In genomic region chr9:135878528-135879236, GRCh38 we compare ENCODE assay signal across 18 cellular contexts.
"Had no signal": no experiment of that assay in that cellular context is flagged by ENCODE, and none has a peak within 500 bp of the region (broad histone marks: within the 10 kb centered on the region; RNA-seq: fewer than 3 reads in every experiment).

No MANE protein-coding gene starts in this region.

- DNase-seq: activated B cell treated with CpG ODN at 0.5 μM for 24 hours; activated CD4-positive, alpha-beta T cell treated with anti-CD3 and anti-CD28 coated beads, Interleukin-2, amount 10 ng/mL, durations not matched to agents 24 days and 14 days; activated naive CD4-positive, alpha-beta T cell treated with anti-CD3 and anti-CD28 coated beads for 36 hours; activated naive CD8-positive, alpha-beta T cell treated with anti-CD3 and anti-CD28 coated beads, Interleukin-2, amount 50 U/mL, for 24 hours; effector CD4-positive, alpha-beta T cell; heart left ventricle; islet precursor cell; natural killer cell; nucleus accumbens; stimulated activated CD4-positive, alpha-beta T cell treated with anti-CD3 and anti-CD28 coated beads, Interleukin-4, amount 100 ng/mL, for 4 hours; T-helper 2 cell had no signal

- H3K27me3 Mint-ChIP-seq: activated B cell treated with CpG ODN at 0.5 μM for 24 hours; activated CD4-positive, alpha-beta T cell treated with anti-CD3 and anti-CD28 coated beads, Interleukin-2, amount 10 ng/mL, durations not matched to agents 24 days and 14 days; activated naive CD8-positive, alpha-beta T cell treated with anti-CD3 and anti-CD28 coated beads, Interleukin-2, amount 50 U/mL, for 24 hours; progenitor cell of endocrine pancreas; stimulated activated naive CD8-positive, alpha-beta T cell treated with anti-CD3 and anti-CD28 coated beads, Interleukin-15, Interleukin-2, amounts not matched to agents 100 ng/mL and 50 ng/mL, for 24 hours had no signal

- H3K36me3 ChIP-seq: right atrium auricular region had no signal

- H3K4me3 ChIP-seq: ascending aorta, coronary artery, heart left ventricle, right atrium auricular region, smooth muscle cell, suprapubic skin had no signal

- H3K27ac ChIP-seq: ascending aorta, coronary artery, heart left ventricle, right atrium auricular region, suprapubic skin had no signal

- ATAC-seq: activated naive CD8-positive, alpha-beta T cell treated with anti-CD3 and anti-CD28 coated beads, Interleukin-2, amount 50 U/mL, for 24 hours; natural killer cell had no signal

- H3K9me3 Mint-ChIP-seq: activated B cell treated with CpG ODN at 0.5 μM for 24 hours; activated CD4-positive, alpha-beta T cell treated with anti-CD3 and anti-CD28 coated beads, Interleukin-2, amount 10 ng/mL, durations not matched to agents 24 days and 14 days; activated naive CD4-positive, alpha-beta T cell treated with anti-CD3 and anti-CD28 coated beads for 36 hours; activated naive CD8-positive, alpha-beta T cell treated with anti-CD3 and anti-CD28 coated beads, Interleukin-2, amount 50 U/mL, for 24 hours; natural killer cell; stimulated activated naive CD8-positive, alpha-beta T cell treated with anti-CD3 and anti-CD28 coated beads, Interleukin-15, Interleukin-2, amounts not matched to agents 100 ng/mL and 50 ng/mL, for 24 hours had no signal

- H3K4me3 Mint-ChIP-seq: activated B cell treated with CpG ODN at 0.5 μM for 24 hours; activated CD4-positive, alpha-beta T cell treated with anti-CD3 and anti-CD28 coated beads, Interleukin-2, amount 10 ng/mL, durations not matched to agents 24 days and 14 days; activated naive CD4-positive, alpha-beta T cell treated with anti-CD3 and anti-CD28 coated beads for 36 hours; activated naive CD8-positive, alpha-beta T cell treated with anti-CD3 and anti-CD28 coated beads, Interleukin-2, amount 50 U/mL, for 24 hours; natural killer cell; stimulated activated naive CD8-positive, alpha-beta T cell treated with anti-CD3 and anti-CD28 coated beads, Interleukin-15, Interleukin-2, amounts not matched to agents 100 ng/mL and 50 ng/mL, for 24 hours had no signal

- H3K36me3 Mint-ChIP-seq: natural killer cell had no signal

- H3K9me3 ChIP-seq: ascending aorta, heart left ventricle, right atrium auricular region, suprapubic skin had no signal

- H3K27me3 ChIP-seq: ascending aorta, heart left ventricle, right atrium auricular region, suprapubic skin had no signal

- H3K4me1 ChIP-seq: ascending aorta, suprapubic skin had no signal

- H3K27ac Mint-ChIP-seq: activated B cell treated with CpG ODN at 0.5 μM for 24 hours; activated CD4-positive, alpha-beta T cell treated with anti-CD3 and anti-CD28 coated beads, Interleukin-2, amount 10 ng/mL, durations not matched to agents 24 days and 14 days; activated naive CD4-positive, alpha-beta T cell treated with anti-CD3 and anti-CD28 coated beads for 36 hours; activated naive CD8-positive, alpha-beta T cell treated with anti-CD3 and anti-CD28 coated beads, Interleukin-2, amount 50 U/mL, for 24 hours; progenitor cell of endocrine pancreas; stimulated activated naive CD8-positive, alpha-beta T cell treated with anti-CD3 and anti-CD28 coated beads, Interleukin-15, Interleukin-2, amounts not matched to agents 100 ng/mL and 50 ng/mL, for 24 hours had no signal
